In genomic region chr1:206464456-206464964, GRCh38 we compare ENCODE assay signal across 1 cellular context.
TF ChIP-seq lines count a peak whose summit lies in the region.

No MANE protein-coding gene starts in this region.

TF ChIP-seq in IMR-90, 13 proteins besides CTCF, POLR2A, EP300 and RAD21 (continued from another document):
- TF ChIP-seq RFX5 (IDR thresholded peaks at IDR 0.05; ENCODE audit: low read depth, low read length) (no peak), ELK1 (IDR thresholded peaks at IDR 0.05; ENCODE audit: borderline replicate concordance, low read depth, low read length) (no peak), FOS (IDR thresholded peaks at IDR 0.05; ENCODE audit: low read depth, low read length) (peak; percentile 62; the same call in 1 of the 2 replicates), MAFK (IDR thresholded peaks at IDR 0.05; ENCODE audit: low read depth, low read length) (peak; percentile 55), SMC3 (IDR thresholded peaks at IDR 0.05; ENCODE audit: low read depth, low read length) (no peak), MXI1 (IDR thresholded peaks at IDR 0.05; ENCODE audit: borderline replicate concordance, low read depth, low read length) (no peak), CEBPB (IDR thresholded peaks at IDR 0.05; ENCODE audit: low read depth, low read length) (peak; percentile 75), MAZ (IDR thresholded peaks at IDR 0.05; ENCODE audit: borderline replicate concordance, low read depth, low read length) (no peak), CHD1 (IDR thresholded peaks at IDR 0.05; ENCODE audit: low read depth, low read length) (no peak), USF2 (IDR thresholded peaks at IDR 0.05; ENCODE audit: low read depth, low read length) (no peak)
